8 cellular contexts compared by ENCODE assay signal in genomic region chr12:50219001-50219400, GRCh38. TPM values are rescaled to one million over a fixed set of nuclear protein-coding genes. Genes with fewer than 3 reads are reported as not detected.
A peak's percentile ranks its signal among the peaks of the same experiment; 100 is the strongest.
DNase-seq lines count a peak whose midpoint lies in the region; ATAC-seq and TF ChIP-seq lines count a peak whose summit lies in the region.
"Not testable (repeated sequence)": the region's sequence is repeated elsewhere in the genome, so short reads cannot be mapped to it uniquely, and the experiment has no call there.

No MANE protein-coding gene starts in this region.

- H3K36me3 Mint-ChIP-seq in CD4-positive, CD25-positive, alpha-beta regulatory T cell; T-helper 17 cell (ENCODE audit: low read depth): not testable (repeated sequence)
- H3K36me3 Mint-ChIP-seq in activated T-helper 1 cell treated with anti-CD3 and anti-CD28 coated beads, Interleukin-12 subunit alpha, Interleukin-12 subunit beta, Interleukin-2, Interleukin-4 antibody, amounts not matched to agents 30 ng/mL and 10 ng/mL and 1 ng/mL, durations not matched to agents 14 hours and 24 hours and 36 hours (ENCODE audit: low read depth) = peaks cover 10% of the 10 kb centered on the region
- H3K36me3 Mint-ChIP-seq in naive thymus-derived CD8-positive, alpha-beta T cell = peaks cover 0 to 11% (median 3%) of the 10 kb centered on the region in 3 donors
- peaks cover 20% of the 10 kb centered on the region for H3K36me3 Mint-ChIP-seq in stimulated activated naive CD8-positive, alpha-beta T cell treated with anti-CD3 and anti-CD28 coated beads, Interleukin-15, Interleukin-2, amounts not matched to agents 100 ng/mL and 50 ng/mL, for 24 hours (ENCODE audit: low read depth)

- H3K4me2 ChIP-seq in mammary epithelial cell (ENCODE audit: insufficient read depth, low read depth, low read length) = peak overlapping the region; percentile 61

- intact Hi-C loops in activated T-helper 1 cell treated with anti-CD3 and anti-CD28 coated beads, Interleukin-12 subunit alpha, Interleukin-12 subunit beta, Interleukin-2, Interleukin-4 antibody, amounts not matched to agents 30 ng/mL and 10 ng/mL and 1 ng/mL, durations not matched to agents 14 hours and 24 hours and 36 hours (cut with micrococcal nuclease) = not testable (repeated sequence)
- intact Hi-C loops in mammary epithelial cell (cut with micrococcal nuclease) = loop anchor here (2.0 kb wide), 1 partner anchor 52 kb away; the partner anchor contains the start of gene CERS5

- not testable (repeated sequence) for H3K27me3 ChIP-seq in CD4-positive, CD25-positive, alpha-beta regulatory T cell (ENCODE audit: control insufficient read depth, insufficient read depth, low read length); MG63; mammary epithelial cell (ENCODE audit: insufficient read depth, low read length)

- H3K27ac Mint-ChIP-seq in CD4-positive, CD25-positive, alpha-beta regulatory T cell = peak overlapping the region in 2 of 3 donors; percentile 52 to 66
- H3K27ac Mint-ChIP-seq in T-helper 17 cell = peak overlapping the region; percentile 70
- H3K27ac Mint-ChIP-seq in activated T-helper 1 cell treated with anti-CD3 and anti-CD28 coated beads, Interleukin-12 subunit alpha, Interleukin-12 subunit beta, Interleukin-2, Interleukin-4 antibody, amounts not matched to agents 30 ng/mL and 10 ng/mL and 1 ng/mL, durations not matched to agents 14 hours and 24 hours and 36 hours = not testable (repeated sequence)
- H3K27ac Mint-ChIP-seq in naive thymus-derived CD8-positive, alpha-beta T cell = peak overlapping the region in 8 of 10 donors; percentile 18 to 86 (median 75)
- peak overlapping the region; percentile 19 for H3K27ac Mint-ChIP-seq in stimulated activated naive CD8-positive, alpha-beta T cell treated with anti-CD3 and anti-CD28 coated beads, Interleukin-15, Interleukin-2, amounts not matched to agents 100 ng/mL and 50 ng/mL, for 24 hours

- peaks cover 45% of the 10 kb centered on the region for H3K4me1 ChIP-seq in CD4-positive, CD25-positive, alpha-beta regulatory T cell (ENCODE audit: control insufficient read depth, insufficient read depth, low read length, poor library complexity, severe bottlenecking)
- H3K4me1 ChIP-seq in mammary epithelial cell (ENCODE audit: insufficient read depth, low read length) = peaks cover 55% of the 10 kb centered on the region

- H2AFZ ChIP-seq in mammary epithelial cell (ENCODE audit: low read depth, low read length) = not testable (repeated sequence)

- POLR2A ChIA-PET in naive thymus-derived CD8-positive, alpha-beta T cell (lab: Charles Lee) = interaction anchor here (4.7 kb wide), 1 partner anchor 8 kb away, joined by 49 read pairs; no protein-coding TSS in a partner anchor

- not testable (repeated sequence) for H3K36me3 ChIP-seq in CD4-positive, CD25-positive, alpha-beta regulatory T cell (ENCODE audit: control insufficient read depth, insufficient read depth, low read length); mammary epithelial cell (ENCODE audit: insufficient read depth, low read length)
- H3K36me3 ChIP-seq in MG63 = peaks cover 35% of the 10 kb centered on the region

- 96% methylated on average over 6 of the region's 6 CpGs for WGBS in mammary epithelial cell (ENCODE audit: low coverage, missing lambda C conversion rate)

- peaks cover 4 to 64% (median 44%) of the 10 kb centered on the region in 4 donors for H3K4me1 Mint-ChIP-seq in CD4-positive, CD25-positive, alpha-beta regulatory T cell
- H3K4me1 Mint-ChIP-seq in T-helper 17 cell = peaks cover 28% of the 10 kb centered on the region
- H3K4me1 Mint-ChIP-seq in activated T-helper 1 cell treated with anti-CD3 and anti-CD28 coated beads, Interleukin-12 subunit alpha, Interleukin-12 subunit beta, Interleukin-2, Interleukin-4 antibody, amounts not matched to agents 30 ng/mL and 10 ng/mL and 1 ng/mL, durations not matched to agents 14 hours and 24 hours and 36 hours (ENCODE audit: low read depth) = peaks cover 19% of the 10 kb centered on the region
- H3K4me1 Mint-ChIP-seq in naive thymus-derived CD8-positive, alpha-beta T cell = peaks cover 16 to 59% (median 46%) of the 10 kb centered on the region in 4 donors
- peaks cover 42% of the 10 kb centered on the region for H3K4me1 Mint-ChIP-seq in stimulated activated naive CD8-positive, alpha-beta T cell treated with anti-CD3 and anti-CD28 coated beads, Interleukin-15, Interleukin-2, amounts not matched to agents 100 ng/mL and 50 ng/mL, for 24 hours (ENCODE audit: low read depth)

- dilution Hi-C loops in mammary epithelial cell (cut with HindIII; ENCODE audit: low sequenced_read_pairs) = not testable (repeated sequence)

- H4K20me1 ChIP-seq in mammary epithelial cell (ENCODE audit: insufficient read depth, low read length) = not testable (repeated sequence)

- CTCF ChIA-PET in mammary epithelial cell (lab: Charles Lee; ENCODE audit: low non-redundant PET) = not testable (repeated sequence)

- H3K9me3 ChIP-seq in CD4-positive, CD25-positive, alpha-beta regulatory T cell (ENCODE audit: control insufficient read depth in 2 of 2, low read length in 2 of 2); MG63; T-helper 17 cell (ENCODE audit: control insufficient read depth, low read length, poor library complexity, severe bottlenecking); mammary epithelial cell (replicated peaks; ENCODE audit: insufficient read depth, low read length): not testable (repeated sequence)

- peaks cover 92% of the 10 kb centered on the region for H3K79me2 ChIP-seq in mammary epithelial cell (ENCODE audit: insufficient read depth, low read length)

- TF ChIP-seq CTCF in mammary epithelial cell (conservative IDR thresholded peaks at IDR 0.05 in 1 of 2, IDR thresholded peaks at IDR 0.05 in 1 of 2; ENCODE audit: extremely low read depth in 1 of 2, insufficient read depth in 1 of 2, low read depth in 1 of 2, low read length in 2 of 2); foreskin fibroblast (IDR thresholded peaks at IDR 0.05; ENCODE audit: low read depth, low read length): not testable (repeated sequence)

- not testable (repeated sequence) for DNase-seq in CD4-positive, CD25-positive, alpha-beta regulatory T cell; MG63; T-helper 17 cell; activated T-helper 1 cell treated with anti-CD3 and anti-CD28 coated beads, Interleukin-12 subunit alpha, Interleukin-12 subunit beta, Interleukin-2, Interleukin-4 antibody, amounts not matched to agents 30 ng/mL and 10 ng/mL and 1 ng/mL, durations not matched to agents 14 hours and 24 hours and 36 hours (ENCODE audit: low spot score); mammary epithelial cell; foreskin fibroblast; naive thymus-derived CD8-positive, alpha-beta T cell

- H3K27me3 Mint-ChIP-seq in CD4-positive, CD25-positive, alpha-beta regulatory T cell; T-helper 17 cell; activated T-helper 1 cell treated with anti-CD3 and anti-CD28 coated beads, Interleukin-12 subunit alpha, Interleukin-12 subunit beta, Interleukin-2, Interleukin-4 antibody, amounts not matched to agents 30 ng/mL and 10 ng/mL and 1 ng/mL, durations not matched to agents 14 hours and 24 hours and 36 hours (ENCODE audit: insufficient read depth); naive thymus-derived CD8-positive, alpha-beta T cell; stimulated activated naive CD8-positive, alpha-beta T cell treated with anti-CD3 and anti-CD28 coated beads, Interleukin-15, Interleukin-2, amounts not matched to agents 100 ng/mL and 50 ng/mL, for 24 hours: not testable (repeated sequence)

- not testable (repeated sequence) for H3K9me3 Mint-ChIP-seq in CD4-positive, CD25-positive, alpha-beta regulatory T cell; activated T-helper 1 cell treated with anti-CD3 and anti-CD28 coated beads, Interleukin-12 subunit alpha, Interleukin-12 subunit beta, Interleukin-2, Interleukin-4 antibody, amounts not matched to agents 30 ng/mL and 10 ng/mL and 1 ng/mL, durations not matched to agents 14 hours and 24 hours and 36 hours; naive thymus-derived CD8-positive, alpha-beta T cell; stimulated activated naive CD8-positive, alpha-beta T cell treated with anti-CD3 and anti-CD28 coated beads, Interleukin-15, Interleukin-2, amounts not matched to agents 100 ng/mL and 50 ng/mL, for 24 hours

- in situ Hi-C loops in mammary epithelial cell (cut with MboI; ENCODE audit: low sequenced_read_pairs in 2 of 2) = loop anchor here in 1 of 2 donors (25.0 kb wide), 2 partner anchors 93 to 193 kb away; partner anchors contain the start of gene LARP4

- H3K9ac ChIP-seq in mammary epithelial cell (ENCODE audit: insufficient read depth, low read length) = peak overlapping the region; percentile 8

- not testable (repeated sequence) for ATAC-seq in CD4-positive, CD25-positive, alpha-beta regulatory T cell (ENCODE audit: low read depth in 2 of 2); T-helper 17 cell; naive thymus-derived CD8-positive, alpha-beta T cell

- peak overlapping the region in 3 of 4 donors; percentile 57 to 79 (median 60) for H3K4me3 Mint-ChIP-seq in CD4-positive, CD25-positive, alpha-beta regulatory T cell
- not testable (repeated sequence) for H3K4me3 Mint-ChIP-seq in T-helper 17 cell
- H3K4me3 Mint-ChIP-seq in activated T-helper 1 cell treated with anti-CD3 and anti-CD28 coated beads, Interleukin-12 subunit alpha, Interleukin-12 subunit beta, Interleukin-2, Interleukin-4 antibody, amounts not matched to agents 30 ng/mL and 10 ng/mL and 1 ng/mL, durations not matched to agents 14 hours and 24 hours and 36 hours = peak overlapping the region; percentile 32
- peak overlapping the region in 1 of 10 donors; percentile 20 for H3K4me3 Mint-ChIP-seq in naive thymus-derived CD8-positive, alpha-beta T cell
- peak overlapping the region; percentile 40 for H3K4me3 Mint-ChIP-seq in stimulated activated naive CD8-positive, alpha-beta T cell treated with anti-CD3 and anti-CD28 coated beads, Interleukin-15, Interleukin-2, amounts not matched to agents 100 ng/mL and 50 ng/mL, for 24 hours

- BruUV-seq in mammary epithelial cell (replicated peaks; lab: Mats Ljungman, UMichigan) = not testable (repeated sequence)

- not testable (repeated sequence) for H3K4me3 ChIP-seq in CD4-positive, CD25-positive, alpha-beta regulatory T cell (ENCODE audit: low read depth, low read length)
- peak overlapping the region; percentile 68; the same call in 1 of the 2 replicates for H3K4me3 ChIP-seq in MG63
- peak overlapping the region in 2 of 3 experiments; percentile 78 to 96 for H3K4me3 ChIP-seq in mammary epithelial cell (replicated peaks in 1 of 3; ENCODE audit: insufficient read depth in 1 of 3, low read depth in 2 of 3, low read length in 3 of 3)
- peak overlapping the region; percentile 64 to 92 for H3K4me3 ChIP-seq in foreskin fibroblast (ENCODE audit: low read depth in 1 of 2, low read length in 2 of 2)

- peak overlapping the region; percentile 20 for H3K27ac ChIP-seq in CD4-positive, CD25-positive, alpha-beta regulatory T cell (ENCODE audit: insufficient read depth, low read length, poor library complexity, severe bottlenecking)
- H3K27ac ChIP-seq in mammary epithelial cell (ENCODE audit: insufficient read depth, low read depth, low read length) = peak overlapping the region; percentile 100

RNA-seq across cellular contexts. Expression of gene CERS5, which starts 51.8 kb away (rescaled TPM):
- 61.9 TPM for total RNA-seq in CD4-positive, CD25-positive, alpha-beta regulatory T cell
- 10 to 100 TPM; 45.4 to 59.6 (median 51.8) TPM for polyA plus RNA-seq in CD4-positive, CD25-positive, alpha-beta regulatory T cell
- total RNA-seq in MG63 (2014; rRNA removed; shearing (Covaris generic); ENCODE audit: low replicate concordance) = 38.6 and 40.3 TPM in 2 replicates
- 10 to 100 TPM; 51.6 to 57.8 TPM for total RNA-seq in T-helper 17 cell
- 64.2 and 67.9 TPM in 2 replicates for total RNA-seq in activated T-helper 1 cell treated with anti-CD3 and anti-CD28 coated beads, Interleukin-12 subunit alpha, Interleukin-12 subunit beta, Interleukin-2, Interleukin-4 antibody, amounts not matched to agents 30 ng/mL and 10 ng/mL and 1 ng/mL, durations not matched to agents 14 hours and 24 hours and 36 hours
- total RNA-seq in mammary epithelial cell = 10 to 100 TPM; 29.2 to 65.7 TPM
- polyA plus RNA-seq in mammary epithelial cell = 43.5 TPM
- 187 TPM for polyA minus RNA-seq in mammary epithelial cell
- 10 to 100 TPM; 51.0 to 55.7 TPM for total RNA-seq in naive thymus-derived CD8-positive, alpha-beta T cell
- polyA plus RNA-seq in naive thymus-derived CD8-positive, alpha-beta T cell = 10 to 100 TPM; 31.0 to 45.0 (median 33.6) TPM
